Comparison of ENCODE assay signal across 19 cellular contexts in genomic region chr7:45074738-45075644, GRCh38. TPM values are rescaled to one million over a fixed set of nuclear protein-coding genes. Genes with fewer than 3 reads are reported as not detected.
A peak's percentile ranks its signal among the peaks of the same experiment; 100 is the strongest.
DNase-seq lines count a peak whose midpoint lies in the region; ATAC-seq and TF ChIP-seq lines count a peak whose summit lies in the region.
"Had no signal": no experiment of that assay in that cellular context is flagged by ENCODE, and none has a peak within 500 bp of the region (broad histone marks: within the 10 kb centered on the region; RNA-seq: fewer than 3 reads in every experiment).

No MANE protein-coding gene starts in this region.

- 96% methylated on average over 15 of the region's 15 CpGs for WGBS in mesenchymal stem cell

- H3K4me2 ChIP-seq in DND-41 (ENCODE audit: insufficient read depth, low read length) (no peak overlapping the region), mesenchymal stem cell (ENCODE audit: low read length, poor library complexity, severe bottlenecking) (no peak overlapping the region)

- H3K4me1 ChIP-seq in DND-41 (ENCODE audit: insufficient read depth, low read length) (no peaks in the 10 kb centered on the region), mesenchymal stem cell (ENCODE audit: control insufficient read depth, insufficient read depth, low read depth, low read length) (peaks cover 5% of the 10 kb centered on the region)
- H3K4me1 ChIP-seq: lower lobe of right lung, uterus had no signal

- H3K27me3 ChIP-seq in DND-41 (ENCODE audit: insufficient read depth, low read length, poor library complexity) (no peaks in the 10 kb centered on the region), WERI-Rb-1 (ENCODE audit: insufficient read depth, low read depth, severe bottlenecking) (no peaks in the 10 kb centered on the region), mesenchymal stem cell (ENCODE audit: control insufficient read depth in 1 of 2, insufficient read depth in 1 of 2, low read length in 2 of 2) (no peaks in the 10 kb centered on the region)
- H3K27me3 ChIP-seq: uterus had no signal

- peaks cover 4% of the 10 kb centered on the region for H3K79me2 ChIP-seq in DND-41 (ENCODE audit: insufficient read depth, low read length)

- no peak overlapping the region for H2BK15ac ChIP-seq in mesenchymal stem cell (ENCODE audit: low read depth, poor library complexity, severe bottlenecking)

- no peaks in the 10 kb centered on the region for H3K9me3 Mint-ChIP-seq in CD14-positive monocyte
- no peaks in the 10 kb centered on the region for H3K9me3 Mint-ChIP-seq in nephron progenitor cell
- H3K9me3 Mint-ChIP-seq in effector memory CD8-positive, alpha-beta T cell: no peaks in the 10 kb centered on the region
- H3K9me3 Mint-ChIP-seq: activated naive CD8-positive, alpha-beta T cell treated with anti-CD3 and anti-CD28 coated beads, Interleukin-2, amount 10 ng/mL, durations not matched to agents 7 days and 5 days; CD4-positive, CD25-positive, alpha-beta regulatory T cell had no signal

- H3K36me3 ChIP-seq in DND-41 (ENCODE audit: insufficient read depth, low read length) (peaks cover 72% of the 10 kb centered on the region), WERI-Rb-1 (peaks cover 40% of the 10 kb centered on the region), mesenchymal stem cell (ENCODE audit: control insufficient read depth in 1 of 2, insufficient read depth in 2 of 2, low read depth in 1 of 2, low read length in 2 of 2) (peaks cover 76 to 82% of the 10 kb centered on the region in 2 experiments)
- H3K36me3 ChIP-seq: uterus had no signal

- H3K4ac ChIP-seq in mesenchymal stem cell (ENCODE audit: low read depth in 1 of 2, low read length in 2 of 2): no peak overlapping the region

- H3K14ac ChIP-seq in mesenchymal stem cell (ENCODE audit: low read length in 2 of 2): no peak overlapping the region

- no peak overlapping the region for H4K91ac ChIP-seq in mesenchymal stem cell (ENCODE audit: low read length)

- H3K9ac ChIP-seq in DND-41 (ENCODE audit: low read depth, low read length) (no peak overlapping the region), mesenchymal stem cell (ENCODE audit: low read length) (no peak overlapping the region)
- H3K9ac ChIP-seq: GM23248 had no signal

- H2BK12ac ChIP-seq in mesenchymal stem cell (ENCODE audit: low read length in 2 of 2): no peak overlapping the region

- H3K27ac Mint-ChIP-seq in CD14-positive monocyte (peak overlapping the region in 6 of 7 donors; percentile 40 to 84 (median 65)), nephron progenitor cell (peak overlapping the region; percentile 64)
- no peak overlapping the region for H3K27ac Mint-ChIP-seq in effector memory CD8-positive, alpha-beta T cell
- H3K27ac Mint-ChIP-seq: activated naive CD8-positive, alpha-beta T cell treated with anti-CD3 and anti-CD28 coated beads, Interleukin-2, amount 10 ng/mL, durations not matched to agents 7 days and 5 days; CD4-positive, CD25-positive, alpha-beta regulatory T cell had no signal

- peaks cover 30% of the 10 kb centered on the region for H3K79me1 ChIP-seq in mesenchymal stem cell (replicated peaks; ENCODE audit: low read length, poor library complexity, severe bottlenecking)

- no peak for ATAC-seq in DND-41 (ENCODE audit: insufficient read depth, low read depth)
- no peak for ATAC-seq in effector memory CD8-positive, alpha-beta T cell (replicated peaks)
- ATAC-seq: activated CD4-positive, alpha-beta T cell treated with anti-CD3 and anti-CD28 coated beads for 36 hours; lower lobe of right lung; mucosa of descending colon; right cardiac atrium had no signal

- no peak overlapping the region for H2BK120ac ChIP-seq in mesenchymal stem cell (ENCODE audit: low read depth, low read length)

- no peak overlapping the region for H4K8ac ChIP-seq in mesenchymal stem cell (ENCODE audit: low read length)

- peak overlapping the region in 1 of 2 donors; percentile 39 for H3K4me3 Mint-ChIP-seq in CD14-positive monocyte
- no peak overlapping the region for H3K4me3 Mint-ChIP-seq in nephron progenitor cell
- no peak overlapping the region for H3K4me3 Mint-ChIP-seq in effector memory CD8-positive, alpha-beta T cell
- H3K4me3 Mint-ChIP-seq: activated CD4-positive, alpha-beta T cell treated with anti-CD3 and anti-CD28 coated beads for 36 hours; activated naive CD8-positive, alpha-beta T cell treated with anti-CD3 and anti-CD28 coated beads, Interleukin-2, amount 10 ng/mL, durations not matched to agents 7 days and 5 days; CD4-positive, CD25-positive, alpha-beta regulatory T cell had no signal

- H3K18ac ChIP-seq in mesenchymal stem cell (ENCODE audit: low read depth in 1 of 2, low read length in 2 of 2): no peak overlapping the region

- H3K27ac ChIP-seq in DND-41 (ENCODE audit: low read length) (no peak overlapping the region), cingulate gyrus (ENCODE audit: low read depth, low read length) (peak overlapping the region; percentile 86), WERI-Rb-1 (no peak overlapping the region), mesenchymal stem cell (ENCODE audit: low read length, poor library complexity, severe bottlenecking) (no peak overlapping the region)
- H3K27ac ChIP-seq: GM23248, lower lobe of right lung, thoracic aorta, uterus had no signal

- H2BK5ac ChIP-seq in mesenchymal stem cell (ENCODE audit: low read depth, low read length, poor library complexity, severe bottlenecking): no peak overlapping the region

- H3K4me3 ChIP-seq in DND-41 (ENCODE audit: low read depth in 1 of 2, low read length in 2 of 2): no peak overlapping the region
- no peak overlapping the region for H3K4me3 ChIP-seq in WERI-Rb-1 (ENCODE audit: low read depth, low read length)
- H3K4me3 ChIP-seq in mesenchymal stem cell (ENCODE audit: insufficient read depth in 1 of 2, low read depth in 1 of 2, low read length in 2 of 2): no peak overlapping the region
- H3K4me3 ChIP-seq: GM23248, lower lobe of right lung, mucosa of descending colon, thoracic aorta, uterus had no signal

- no peak for TF ChIP-seq CTCF in CD14-positive monocyte (IDR thresholded peaks at IDR 0.05)
- peak; percentile 4 for TF ChIP-seq CTCF in DND-41 (IDR thresholded peaks at IDR 0.05; ENCODE audit: borderline replicate concordance, extremely low read depth, low read length, poor library complexity, severe bottlenecking)
- no peak for TF ChIP-seq CTCF in nephron progenitor cell (IDR thresholded peaks at IDR 0.05)
- TF ChIP-seq CTCF in WERI-Rb-1 (IDR thresholded peaks at IDR 0.05; ENCODE audit: low read depth, low read length): no peak

- H3K23ac ChIP-seq in mesenchymal stem cell (ENCODE audit: low read length in 2 of 2): no peak overlapping the region

- H2AFZ ChIP-seq in DND-41 (ENCODE audit: low read depth, low read length): no peak overlapping the region
- H2AFZ ChIP-seq in mesenchymal stem cell (ENCODE audit: low read depth, low read length): no peak overlapping the region
- H2AFZ ChIP-seq: GM23248 had no signal

- intact Hi-C loops in CD14-positive monocyte (cut with micrococcal nuclease): no loop called here

- H3K9me3 ChIP-seq in DND-41 (ENCODE audit: insufficient read depth, low read length, severe bottlenecking): no peaks in the 10 kb centered on the region
- H3K9me3 ChIP-seq in WERI-Rb-1 (ENCODE audit: severe bottlenecking): no peaks in the 10 kb centered on the region
- no peaks in the 10 kb centered on the region for H3K9me3 ChIP-seq in mesenchymal stem cell (ENCODE audit: control insufficient read depth, low read length)
- H3K9me3 ChIP-seq: lower lobe of right lung, mucosa of descending colon, thoracic aorta, uterus had no signal

- peaks cover 65% of the 10 kb centered on the region for H4K20me1 ChIP-seq in DND-41 (ENCODE audit: insufficient read depth, low read length)

- H2AK5ac ChIP-seq in mesenchymal stem cell (ENCODE audit: low read length, severe bottlenecking): no peak overlapping the region

- peaks cover 66 to 76% of the 10 kb centered on the region in 2 donors for H3K36me3 Mint-ChIP-seq in CD14-positive monocyte
- peaks cover 4% of the 10 kb centered on the region for H3K36me3 Mint-ChIP-seq in nephron progenitor cell (ENCODE audit: low read depth)
- peaks cover 44% of the 10 kb centered on the region for H3K36me3 Mint-ChIP-seq in effector memory CD8-positive, alpha-beta T cell (ENCODE audit: insufficient read depth)

- H3K27me3 Mint-ChIP-seq in CD14-positive monocyte (ENCODE audit: low read depth in 3 of 3) (peaks cover 0 to 2% (median 2%) of the 10 kb centered on the region in 3 donors), nephron progenitor cell (ENCODE audit: low read depth, poor library complexity) (peaks cover 2% of the 10 kb centered on the region)
- H3K27me3 Mint-ChIP-seq in effector memory CD8-positive, alpha-beta T cell: no peaks in the 10 kb centered on the region
- H3K27me3 Mint-ChIP-seq: activated CD4-positive, alpha-beta T cell treated with anti-CD3 and anti-CD28 coated beads for 36 hours; activated naive CD8-positive, alpha-beta T cell treated with anti-CD3 and anti-CD28 coated beads, Interleukin-2, amount 10 ng/mL, durations not matched to agents 7 days and 5 days; CD4-positive, CD25-positive, alpha-beta regulatory T cell had no signal

- H3K4me1 Mint-ChIP-seq in CD14-positive monocyte (peaks cover 13% of the 10 kb centered on the region), nephron progenitor cell (no peaks in the 10 kb centered on the region)
- H3K4me1 Mint-ChIP-seq in effector memory CD8-positive, alpha-beta T cell (ENCODE audit: low read depth in 2 of 2): peaks cover 7 to 22% of the 10 kb centered on the region in 2 donors
- H3K4me1 Mint-ChIP-seq: activated CD4-positive, alpha-beta T cell treated with anti-CD3 and anti-CD28 coated beads for 36 hours had no signal

- DNase-seq in CD14-positive monocyte (ENCODE audit: low spot score) (no peak), DND-41 (no peak), nephron progenitor cell (no peak), WERI-Rb-1 (no peak), mesenchymal stem cell (no peak)
- no peak for DNase-seq in effector memory CD8-positive, alpha-beta T cell
- DNase-seq: activated CD4-positive, alpha-beta T cell treated with anti-CD3 and anti-CD28 coated beads for 36 hours; activated naive CD8-positive, alpha-beta T cell treated with anti-CD3 and anti-CD28 coated beads, Interleukin-2, amount 10 ng/mL, durations not matched to agents 7 days and 5 days; CD4-positive, CD25-positive, alpha-beta regulatory T cell; cerebellar nuclear complex; GM23248; lower lobe of right lung; mucosa of descending colon; NCI-H446; T-helper 1 cell; uterus had no signal

RNA-seq across cellular contexts. Expression of gene NACAD, which starts 13.8 kb away (rescaled TPM):
- polyA plus RNA-seq in CD14-positive monocyte: not detected
- polyA plus RNA-seq in mesenchymal stem cell (2013, experiment 1 of 2): 5.6 TPM
- 5.5 TPM for polyA plus RNA-seq in mesenchymal stem cell (2013, experiment 2 of 2)
- polyA plus RNA-seq: CD4-positive, CD25-positive, alpha-beta regulatory T cell had no signal

RNA-seq across cellular contexts. Expression of gene TBRG4, which starts 36.5 kb away (rescaled TPM):
- 10 to 100 TPM; 32.7 to 38.4 TPM for polyA plus RNA-seq in CD14-positive monocyte
- polyA plus RNA-seq in mesenchymal stem cell (2013, experiment 1 of 2): 33.6 TPM
- polyA plus RNA-seq in mesenchymal stem cell (2013, experiment 2 of 2): 33.0 TPM

Comparison
In these comparisons a context has a peak if more than half of its experiments do, and no peak if none do; other contexts are left out.
1. H3K27ac Mint-ChIP-seq: peak in CD14-positive monocyte (6 of 7) and nephron progenitor cell (single experiment); none in effector memory CD8-positive, alpha-beta T cell (0 of 2).